In the genomic region with DNA sequence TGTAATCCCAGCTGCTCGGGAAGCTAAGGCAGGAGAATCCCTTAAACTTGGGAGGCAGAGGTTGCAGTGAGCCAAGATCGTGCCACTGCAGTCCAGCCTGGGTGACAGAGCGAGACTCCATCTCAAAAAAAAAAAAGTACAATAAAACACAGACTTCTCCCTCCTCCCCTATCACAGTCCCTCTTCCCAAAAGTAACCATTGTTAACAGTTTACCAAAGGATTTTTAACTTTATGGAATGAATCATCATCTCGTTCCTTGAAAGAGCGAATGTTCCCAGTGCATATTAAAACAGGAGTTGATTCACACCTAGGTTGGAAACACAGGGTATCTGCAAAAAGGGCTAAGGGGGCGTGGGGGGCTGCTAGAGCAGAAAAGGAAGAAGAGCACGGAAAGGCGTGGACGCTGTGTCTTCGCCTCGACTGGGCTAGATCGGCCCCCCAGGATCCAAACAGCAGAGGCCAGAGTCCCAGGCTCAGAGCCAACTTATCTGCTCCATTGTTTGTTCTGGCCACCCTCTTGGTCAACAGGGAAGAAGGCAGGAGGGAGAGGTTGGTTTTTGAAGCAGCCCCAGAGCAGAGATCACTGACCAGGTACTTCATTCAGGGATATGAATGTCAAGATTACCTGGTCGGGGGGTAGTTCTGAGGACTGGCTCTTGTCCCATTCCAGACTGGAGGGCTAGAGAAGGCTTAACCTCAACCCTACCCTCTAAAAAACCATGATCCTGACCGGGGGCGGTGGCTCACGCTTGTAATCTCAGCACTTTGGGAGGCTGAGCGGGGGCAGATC, we compare ENCODE assay signal across 1 cellular context.
TF ChIP-seq lines count a peak whose summit lies in the region.

No MANE protein-coding gene starts in this region.

TF ChIP-seq in liver, 16 proteins besides CTCF, POLR2A, EP300 and RAD21:
- TF ChIP-seq REST (IDR thresholded peaks at IDR 0.05) (peak; percentile 28), RXRA (IDR thresholded peaks at IDR 0.05) (peak; percentile 47 to 74), HNF4G (IDR thresholded peaks at IDR 0.05) (no peak), SP1 (IDR thresholded peaks at IDR 0.05) (peak; percentile 70), FOXA1 (IDR thresholded peaks at IDR 0.05) (peak; percentile 85), JUND (IDR thresholded peaks at IDR 0.05) (peak in 1 of 2 donors; percentile 41), YY1 (IDR thresholded peaks at IDR 0.05) (peak; percentile 78), HNF4A (conservative IDR thresholded peaks at IDR 0.05) (peak; percentile 53 to 84), GABPA (IDR thresholded peaks at IDR 0.05 in 1 of 2, conservative IDR thresholded peaks at IDR 0.05 in 1 of 2) (no peak), FOXA2 (IDR thresholded peaks at IDR 0.05) (peak; percentile 82), NR2F2 (IDR thresholded peaks at IDR 0.05) (no peak), EGR1 (IDR thresholded peaks at IDR 0.05; ENCODE audit: low read depth in 2 of 2) (no peak), TAF1 (conservative IDR thresholded peaks at IDR 0.05) (no peak)
- TF ChIP-seq, protein P1, sequence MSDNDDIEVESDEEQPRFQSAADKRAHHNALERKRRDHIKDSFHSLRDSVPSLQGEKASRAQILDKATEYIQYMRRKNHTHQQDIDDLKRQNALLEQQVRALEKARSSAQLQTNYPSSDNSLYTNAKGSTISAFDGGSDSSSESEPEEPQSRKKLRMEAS (IDR thresholded peaks at IDR 0.05), result peak; percentile 34
- TF ChIP-seq, protein P2, sequence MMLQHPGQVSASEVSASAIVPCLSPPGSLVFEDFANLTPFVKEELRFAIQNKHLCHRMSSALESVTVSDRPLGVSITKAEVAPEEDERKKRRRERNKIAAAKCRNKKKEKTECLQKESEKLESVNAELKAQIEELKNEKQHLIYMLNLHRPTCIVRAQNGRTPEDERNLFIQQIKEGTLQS (IDR thresholded peaks at IDR 0.05), result no peak
- TF ChIP-seq, protein P3, sequence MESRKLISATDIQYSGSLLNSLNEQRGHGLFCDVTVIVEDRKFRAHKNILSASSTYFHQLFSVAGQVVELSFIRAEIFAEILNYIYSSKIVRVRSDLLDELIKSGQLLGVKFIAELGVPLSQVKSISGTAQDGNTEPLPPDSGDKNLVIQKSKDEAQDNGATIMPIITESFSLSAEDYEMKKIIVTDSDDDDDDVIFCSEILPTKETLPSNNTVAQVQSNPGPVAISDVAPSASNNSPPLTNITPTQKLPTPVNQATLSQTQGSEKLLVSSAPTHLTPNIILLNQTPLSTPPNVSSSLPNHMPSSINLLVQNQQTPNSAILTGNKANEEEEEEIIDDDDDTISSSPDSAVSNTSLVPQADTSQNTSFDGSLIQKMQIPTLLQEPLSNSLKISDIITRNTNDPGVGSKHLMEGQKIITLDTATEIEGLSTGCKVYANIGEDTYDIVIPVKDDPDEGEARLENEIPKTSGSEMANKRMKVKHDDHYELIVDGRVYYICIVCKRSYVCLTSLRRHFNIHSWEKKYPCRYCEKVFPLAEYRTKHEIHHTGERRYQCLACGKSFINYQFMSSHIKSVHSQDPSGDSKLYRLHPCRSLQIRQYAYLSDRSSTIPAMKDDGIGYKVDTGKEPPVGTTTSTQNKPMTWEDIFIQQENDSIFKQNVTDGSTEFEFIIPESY (IDR thresholded peaks at IDR 0.05), result no peak
